Comparison of ENCODE assay signal across 8 cellular contexts in genomic region chr12:56630180-56630632, GRCh38. TPM values are rescaled to one million over a fixed set of nuclear protein-coding genes. Genes with fewer than 3 reads are reported as not detected.
DNase-seq lines count a peak whose midpoint lies in the region; ATAC-seq, FAIRE-seq and TF ChIP-seq lines count a peak whose summit lies in the region.

TSS of gene BAZ2A (minus strand) at chr12:56630326. CDS start at chr12:56617530, 12,796 bp downstream.

- no peaks in the 10 kb centered on the region for H3K27me3 Mint-ChIP-seq in activated B cell treated with CpG ODN at 0.5 μM for 24 hours

- TF ChIP-seq CTCF in A673 (conservative IDR thresholded peaks at IDR 0.05; ENCODE audit: low read depth, low read length), result no peak
- TF ChIP-seq CTCF in activated B cell treated with CpG ODN at 0.5 μM for 24 hours (IDR thresholded peaks at IDR 0.05), result no peak
- TF ChIP-seq CTCF in bronchial epithelial cell (IDR thresholded peaks at IDR 0.05; ENCODE audit: insufficient read depth, low read length, severe bottlenecking), result no peak

- H3K4me3 ChIP-seq in A673 (ENCODE audit: low read depth, low read length, poor library complexity, severe bottlenecking), result peak within 1 kb of the TSS; percentile 99
- peak within 1 kb of the TSS; percentile 86 for H3K4me3 ChIP-seq in bronchial epithelial cell (ENCODE audit: low read depth, low read length)
- H3K4me3 ChIP-seq in skin epidermis, result peak within 1 kb of the TSS; percentile 75 to 99 (median 92)

- FAIRE-seq in bronchial epithelial cell (lab: Jason Lieb, UNC), result no peak

- H3K27ac Mint-ChIP-seq in activated B cell treated with CpG ODN at 0.5 μM for 24 hours, result peak within 1 kb of the TSS; percentile 88

- H3K27me3 ChIP-seq in A673 (replicated peaks; ENCODE audit: insufficient read depth, low read depth, low read length, poor library complexity) (no peaks in the 10 kb centered on the region), bronchial epithelial cell (ENCODE audit: control insufficient read depth, insufficient read depth, low read length) (no peaks in the 10 kb centered on the region)

- H3K9me3 Mint-ChIP-seq in activated B cell treated with CpG ODN at 0.5 μM for 24 hours, result no peaks in the 10 kb centered on the region

- no TSS peak for BruUV-seq in A673 (replicated peaks; lab: Mats Ljungman, UMichigan)

- peak; percentile 94 for DNase-seq in A673 (ENCODE audit: low spot score)
- DNase-seq in NCI-H2227 (lab: John Stamatoyannopoulos, UW; ENCODE audit: unreplicated experiment), result peak; percentile 84
- DNase-seq in activated B cell treated with CpG ODN at 0.5 μM for 24 hours, result peak; percentile 74
- peak; percentile 58 for DNase-seq in bronchial epithelial cell (ENCODE audit: low read depth)
- DNase-seq in iPS-NIHi11 (ENCODE audit: low spot score), result peak; percentile 97

- POLR2A ChIA-PET in A673 (lab: Charles Lee; ENCODE audit: low non-redundant PET) (interaction anchor here (0.6 kb wide), 1 partner anchor 931 kb away, joined by 8 read pairs; no protein-coding TSS in a partner anchor), activated B cell treated with CpG ODN at 0.5 μM for 24 hours (lab: Charles Lee) (interaction anchor here (0.6 to 4.5 kb wide), 12 partner anchors 9 to 513 kb away, joined by 3 to 70 read pairs (median 9); partner anchors contain the start of genes ATP5F1B, NACA, PTGES3 and ZC3H10)

- H3K36me3 ChIP-seq in A673 (ENCODE audit: insufficient read depth, low read length, poor library complexity, severe bottlenecking) (peaks cover 14% of the 10 kb centered on the region), bronchial epithelial cell (ENCODE audit: control insufficient read depth, insufficient read depth, low read length) (peaks cover 3% of the 10 kb centered on the region)

- H3K9me3 ChIP-seq in A673 (ENCODE audit: low read depth, low read length, poor library complexity, severe bottlenecking), result no peaks in the 10 kb centered on the region

- peak within 1 kb of the TSS; percentile 94 for H3K27ac ChIP-seq in A673 (ENCODE audit: low read depth, low read length, poor library complexity, severe bottlenecking)
- H3K27ac ChIP-seq in skin epidermis, result peak within 1 kb of the TSS; percentile 75 to 99 (median 96)

- peak within 1 kb of the TSS; percentile 96 for H3K4me3 Mint-ChIP-seq in activated B cell treated with CpG ODN at 0.5 μM for 24 hours

- intact Hi-C loops in A673 (cut with micrococcal nuclease; ENCODE audit: unreplicated experiment) (loop anchor here (10.0 kb wide), 1 partner anchor 515 kb away; the partner anchor contains the start of genes RPL41 and ZC3H10), activated B cell treated with CpG ODN at 0.5 μM for 24 hours (cut with micrococcal nuclease) (loop anchor here (1.0 to 10.0 kb wide), 6 partner anchors 29 to 615 kb away; partner anchors contain the start of genes APOF, IL23A, PAN2 and PTGES3)

- H3K4me1 Mint-ChIP-seq in activated B cell treated with CpG ODN at 0.5 μM for 24 hours, result peaks cover 80% of the 10 kb centered on the region

- H3K36me3 Mint-ChIP-seq in activated B cell treated with CpG ODN at 0.5 μM for 24 hours (ENCODE audit: low read depth), result peaks cover 29% of the 10 kb centered on the region

- ATAC-seq in GM18873 (IDR thresholded peaks at IDR 0.05; ENCODE audit: low FRiP score, unreplicated experiment), result peak; percentile 42
- ATAC-seq in HG03139 (IDR thresholded peaks at IDR 0.05; ENCODE audit: unreplicated experiment), result peak; percentile 48
- peak; percentile 62 for ATAC-seq in activated B cell treated with CpG ODN at 0.5 μM for 24 hours (ENCODE audit: low read depth)

- CTCF ChIA-PET in A673 (lab: Charles Lee) (no interaction called here), activated B cell treated with CpG ODN at 0.5 μM for 24 hours (lab: Charles Lee) (no interaction called here)

- peaks cover 39% of the 10 kb centered on the region for H3K4me1 ChIP-seq in A673 (ENCODE audit: insufficient read depth, low read length, poor library complexity, severe bottlenecking)

RNA-seq across cellular contexts. Expression of gene BAZ2A, which starts in this region (rescaled TPM):
- total RNA-seq in A673 (2021) (126 and 139 TPM in 2 replicates), activated B cell treated with CpG ODN at 0.5 μM for 24 hours (153 and 192 TPM in 2 replicates), bronchial epithelial cell (10.8 and 19.1 TPM in 2 replicates)

Comparison
In these comparisons a context has a peak if more than half of its experiments do, and no peak if none do; other contexts are left out.
1. Peak in every context shown above with its lines: DNase-seq, ATAC-seq, H3K4me3 ChIP-seq and H3K27ac ChIP-seq.